Comparison of ENCODE assay signal across 1 cellular context in the genomic region with DNA sequence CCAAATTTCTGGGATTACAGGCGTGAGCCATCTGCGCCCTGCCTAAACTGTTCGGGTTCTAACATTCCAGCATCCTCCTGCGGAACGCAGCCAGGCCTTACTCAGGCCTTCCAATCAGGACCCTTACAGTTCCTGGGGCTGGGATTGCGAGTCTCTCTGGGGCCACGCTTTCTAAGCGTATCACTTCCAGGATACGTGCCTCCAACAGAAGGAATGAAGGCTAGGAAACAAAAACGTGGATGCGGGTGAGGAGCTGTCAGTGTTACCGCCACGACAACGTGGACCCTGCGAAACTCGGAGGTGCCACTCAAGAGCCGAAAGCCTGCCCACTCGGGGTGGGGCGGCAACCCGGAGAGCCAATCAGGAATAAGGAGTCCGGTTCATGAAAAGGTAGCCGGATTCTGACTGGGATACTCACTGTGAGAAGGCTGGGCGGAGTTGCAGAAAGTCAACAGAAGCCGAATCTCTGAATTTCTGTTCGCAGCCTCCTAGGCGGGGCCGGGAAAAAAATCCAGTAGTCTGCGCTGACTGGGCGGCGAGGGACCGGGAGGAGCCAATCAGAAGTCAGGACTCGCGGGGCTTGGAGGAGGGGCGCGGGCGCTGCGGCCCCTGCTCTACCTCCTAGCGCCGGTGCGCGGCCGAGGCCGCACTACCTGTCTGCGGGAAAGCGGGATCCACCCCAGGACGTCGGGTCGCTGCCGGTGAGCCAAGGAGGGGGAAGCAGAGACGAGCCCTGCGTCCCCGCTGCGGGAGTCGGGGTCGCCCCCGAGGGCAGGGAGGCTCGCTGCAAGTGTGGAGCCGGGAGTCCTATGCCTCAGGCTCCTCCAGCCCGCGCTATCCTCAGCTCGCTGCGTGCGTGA.
TF ChIP-seq lines count a peak whose summit lies in the region.

Gene HYKK (plus strand): TSS at position 607 of the 860 bp plus-strand sequence. CDS start 5,512 bp downstream, outside the sequence.

TF ChIP-seq in SK-N-SH, 30 proteins besides CTCF, POLR2A, EP300 and RAD21 (continued from another document):
- TF ChIP-seq IRF3 (IDR thresholded peaks at IDR 0.05; ENCODE audit: low read depth, low read length), result peak; percentile 13; the same call in 1 of the 2 replicates
- no peak for TF ChIP-seq EZH2phosphoT487 (IDR thresholded peaks at IDR 0.05; ENCODE audit: borderline replicate concordance, low read depth)
- no peak for TF ChIP-seq USF1 (IDR thresholded peaks at IDR 0.05; ENCODE audit: borderline replicate concordance, low read depth)
- no peak for TF ChIP-seq YY1 (IDR thresholded peaks at IDR 0.05; ENCODE audit: low read depth)
- no peak for TF ChIP-seq GABPA (IDR thresholded peaks at IDR 0.05; ENCODE audit: low read depth)
- TF ChIP-seq PBX3 (IDR thresholded peaks at IDR 0.05), result peak; percentile 97
- 0 out of 2 replicates have a peak, but pooled peaks have one; percentile 3 for TF ChIP-seq SMC3 (IDR thresholded peaks at IDR 0.05; ENCODE audit: low read depth, low read length)
- TF ChIP-seq FOSL2 (IDR thresholded peaks at IDR 0.05; ENCODE audit: borderline replicate concordance, low read depth), result no peak
- no peak for TF ChIP-seq JUND (IDR thresholded peaks at IDR 0.05)
- TF ChIP-seq CHD2 (IDR thresholded peaks at IDR 0.05; ENCODE audit: low read length, partially characterized antibody), result peak; percentile 82
- TF ChIP-seq FOXM1 (IDR thresholded peaks at IDR 0.05; ENCODE audit: low read depth), result no peak
- TF ChIP-seq GATA2 (CRISPR knock-in tag; IDR thresholded peaks at IDR 0.05), result no peak
- no peak for TF ChIP-seq RCOR1 (IDR thresholded peaks at IDR 0.05; ENCODE audit: low read length)
- TF ChIP-seq POLR2AphosphoS5 (IDR thresholded peaks at IDR 0.05; ENCODE audit: low read depth, low read length), result no peak
- TF ChIP-seq NFIC (IDR thresholded peaks at IDR 0.05; ENCODE audit: borderline replicate concordance), result no peak
- TF ChIP-seq FOXJ3 (CRISPR knock-in tag; IDR thresholded peaks at IDR 0.05), result no peak
- TF ChIP-seq MEF2A (IDR thresholded peaks at IDR 0.05; ENCODE audit: borderline replicate concordance, low read depth), result no peak
